In the genomic region with DNA sequence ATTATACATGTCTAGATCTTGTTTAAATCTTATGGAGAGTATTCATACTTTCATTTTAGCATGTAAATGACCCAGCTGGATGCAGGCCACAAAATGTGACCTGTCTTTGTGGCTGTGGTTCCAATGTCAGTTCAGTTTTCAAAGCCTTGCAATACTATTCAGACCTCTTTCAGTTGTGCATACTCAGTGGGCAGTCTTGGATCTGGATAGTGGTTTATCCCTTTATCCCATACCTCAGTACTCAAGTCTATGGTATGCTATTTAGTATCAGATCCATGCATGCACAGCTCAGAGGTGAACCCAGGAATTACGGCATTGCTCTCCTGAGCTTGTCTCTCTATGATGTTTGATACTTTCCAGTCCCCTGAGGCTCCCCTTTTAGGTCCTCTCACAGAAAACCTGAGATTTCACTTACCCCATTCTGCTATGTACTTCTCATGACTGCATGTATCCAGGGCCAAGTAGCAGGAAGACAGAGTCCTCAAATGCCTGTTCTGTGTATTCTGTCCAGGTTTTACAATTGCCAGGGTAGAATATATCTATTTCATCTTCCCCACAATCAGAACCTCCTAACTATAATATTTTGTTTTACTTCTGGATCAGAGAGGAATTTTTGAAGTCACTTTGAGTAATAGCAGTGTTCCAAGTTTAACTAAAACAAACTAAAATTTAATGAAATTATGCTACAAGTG, we compare ENCODE assay signal across 19 cellular contexts. TPM values are rescaled to one million over a fixed set of nuclear protein-coding genes. Genes with fewer than 3 reads are reported as not detected.
DNase-seq lines count a peak whose midpoint lies in the region; ATAC-seq and TF ChIP-seq lines count a peak whose summit lies in the region.
"Had no signal": no experiment of that assay in that cellular context is flagged by ENCODE, and none has a peak within 500 bp of the region (broad histone marks: within the 10 kb centered on the region; RNA-seq: fewer than 3 reads in every experiment).

No MANE protein-coding gene starts in this region.

- in situ Hi-C loops in astrocyte of the cerebellum (cut with HindIII; ENCODE audit: low sequenced_read_pairs) (no loop called here), transverse colon (cut with MboI; ENCODE audit: low pct_ligation_motif_present in 1 of 4, low pct_unique_long_range_greater_than_20kb in 1 of 4, low sequenced_read_pairs in 3 of 4) (no loop called here)

- H3K36me3 ChIP-seq in transverse colon, result no peaks in the 10 kb centered on the region

- peak; percentile 40 for TF ChIP-seq CTCF in astrocyte of the cerebellum (IDR thresholded peaks at IDR 0.05; ENCODE audit: low read depth, low read length, missing control alignments)
- no peak for TF ChIP-seq CTCF in foreskin fibroblast (IDR thresholded peaks at IDR 0.05; ENCODE audit: low read depth, low read length)
- TF ChIP-seq CTCF in transverse colon (IDR thresholded peaks at IDR 0.05), result no peak

- H3K4me1 ChIP-seq in transverse colon, result peaks cover 0 to 6% (median 2%) of the 10 kb centered on the region in 4 donors
- H3K4me1 ChIP-seq: parathyroid adenoma had no signal

- no peak overlapping the region for H3K4me3 ChIP-seq in astrocyte of the cerebellum (ENCODE audit: low read depth, low read length)
- no peak overlapping the region for H3K4me3 ChIP-seq in foreskin fibroblast (ENCODE audit: low read depth in 1 of 2, low read length in 2 of 2)
- no peak overlapping the region for H3K4me3 ChIP-seq in transverse colon
- H3K4me3 ChIP-seq: body of pancreas, mucosa of descending colon had no signal

- ATAC-seq in GM21515 (IDR thresholded peaks at IDR 0.05; ENCODE audit: unreplicated experiment), result no peak
- ATAC-seq: activated CD8-positive, alpha-beta memory T cell treated with anti-CD3 and anti-CD28 coated beads, Interleukin-2, amount 10 ng/mL, durations not matched to agents 7 days and 5 days; stimulated activated naive CD8-positive, alpha-beta T cell treated with anti-CD3 and anti-CD28 coated beads, Interleukin-15, amount 100 ng/mL, for 72 hours; T-cell; WTC11 had no signal

- no peaks in the 10 kb centered on the region for H3K27me3 ChIP-seq in transverse colon
- H3K27me3 ChIP-seq: body of pancreas had no signal

- no peak for TF ChIP-seq EP300 in transverse colon (IDR thresholded peaks at IDR 0.05; ENCODE audit: low read depth)

- intact Hi-C loops in transverse colon (cut with DNase I; ENCODE audit: low total_unique reads), result no loop called here

- peak overlapping the region in 3 of 4 donors; percentile 15 to 41 (median 20) for H3K27ac ChIP-seq in transverse colon
- H3K27ac ChIP-seq: 22Rv1, body of pancreas, parathyroid adenoma had no signal

- peak; percentile 27 for DNase-seq in DMS53 (lab: John Stamatoyannopoulos, UW)
- DNase-seq in DMS53 treated with DMSO at 0.1 percent for 48 hours (lab: John Stamatoyannopoulos, UW; ENCODE audit: unreplicated experiment), result no peak
- peak; percentile 89 for DNase-seq in astrocyte of the cerebellum (ENCODE audit: low read depth)
- peak; percentile 24 to 52 for DNase-seq in foreskin fibroblast
- no peak for DNase-seq in transverse colon
- no peak for DNase-seq in effector CD4-positive, alpha-beta T cell
- no peak for DNase-seq in Kasumi-1 (lab: John Stamatoyannopoulos, UW)
- DNase-seq: activated CD8-positive, alpha-beta memory T cell treated with anti-CD3 and anti-CD28 coated beads, Interleukin-2, amount 10 ng/mL, durations not matched to agents 7 days and 5 days; activated gamma-delta T cell treated with Interleukin-2 at 50 U/mL for 16 hours; body of pancreas; effector memory CD4-positive, alpha-beta T cell; mucosa of descending colon; NCI-H510A treated with DMSO at 0.1 percent for 48 hours; stimulated activated naive CD8-positive, alpha-beta T cell treated with anti-CD3 and anti-CD28 coated beads, Interleukin-15, amount 100 ng/mL, for 72 hours; T-cell had no signal

- 92% methylated on average over 1 of the region's 1 CpG; no CpG with 5 or more reads in 1 of the 2 donors for WGBS in transverse colon (ENCODE audit: low coverage in 1 of 2), 2 donors

- H3K9me3 ChIP-seq in transverse colon, result peaks cover 16 to 20% of the 10 kb centered on the region in 2 donors
- H3K9me3 ChIP-seq: body of pancreas had no signal

- no peak for TF ChIP-seq POLR2A in transverse colon (IDR thresholded peaks at IDR 0.05)

RNA-seq across cellular contexts. Expression of gene P4HA3, which starts 6.9 kb away (rescaled TPM):
- total RNA-seq in transverse colon, result under 1 TPM in 3 of 4 donors, not detected in 1; 0.27 to 0.64 (median 0.40) TPM
- total RNA-seq: activated CD8-positive, alpha-beta memory T cell treated with anti-CD3 and anti-CD28 coated beads, Interleukin-2, amount 10 ng/mL, durations not matched to agents 7 days and 5 days; body of pancreas; T-cell had no signal

Comparison
In these comparisons a context has a peak if more than half of its experiments do, and no peak if none do; other contexts are left out.
1. DNase-seq: peak in DMS53 (single experiment), astrocyte of the cerebellum (single experiment) and foreskin fibroblast (2 of 2); none in DMS53 treated with DMSO at 0.1 percent for 48 hours (single experiment), transverse colon (single experiment), effector CD4-positive, alpha-beta T cell (single experiment) and Kasumi-1 (0 of 2).